28 cellular contexts compared by ENCODE assay signal in genomic region chr6:45553730-45554344, GRCh38.
A peak's percentile ranks its signal among the peaks of the same experiment; 100 is the strongest.
DNase-seq lines count a peak whose midpoint lies in the region; ATAC-seq, FAIRE-seq and TF ChIP-seq lines count a peak whose summit lies in the region.
"Had no signal": no experiment of that assay in that cellular context is flagged by ENCODE, and none has a peak within 500 bp of the region (broad histone marks: within the 10 kb centered on the region; RNA-seq: fewer than 3 reads in every experiment).

No MANE protein-coding gene starts in this region.

- H3K27me3 Mint-ChIP-seq in activated T-cell treated with anti-CD3 and anti-CD28 coated beads, Interleukin-2, amount 50 U/mL, for 24 hours, result no peaks in the 10 kb centered on the region
- H3K27me3 Mint-ChIP-seq in IgD-negative memory B cell (peaks cover 10% of the 10 kb centered on the region), progenitor cell of endocrine pancreas (no peaks in the 10 kb centered on the region)

- CTCF ChIA-PET in K562 (lab: Yijun Ruan, JAX; ENCODE audit: low intra/inter-chr PET ratio), result no interaction called here

- no peaks in the 10 kb centered on the region for H3K9me1 ChIP-seq in K562 (ENCODE audit: control insufficient read depth, insufficient read depth, low read length)

- no peaks in the 10 kb centered on the region; a peak in 2 of 5 replicates for H3K4me1 ChIP-seq in K562 (replicated peaks in 1 of 2; ENCODE audit: control insufficient read depth in 2 of 2, insufficient read depth in 2 of 2, low read length in 2 of 2)

- H3K4me3 Mint-ChIP-seq in activated T-cell treated with anti-CD3 and anti-CD28 coated beads, Interleukin-2, amount 50 U/mL, for 24 hours, result no peak overlapping the region
- H3K4me3 Mint-ChIP-seq in IgD-negative memory B cell, result peak overlapping the region in 1 of 4 donors; percentile 38
- H3K4me3 Mint-ChIP-seq in progenitor cell of endocrine pancreas (ENCODE audit: low read depth), result no peak overlapping the region
- H3K4me3 Mint-ChIP-seq: activated CD4-positive, alpha-beta T cell treated with anti-CD3 and anti-CD28 coated beads for 36 hours; natural killer cell had no signal

- no peak for TF ChIP-seq EP300 in K562 (IDR thresholded peaks at IDR 0.05; ENCODE audit: low read length)

- peak overlapping the region; percentile 45 for H3K27ac Mint-ChIP-seq in activated T-cell treated with anti-CD3 and anti-CD28 coated beads, Interleukin-2, amount 50 U/mL, for 24 hours
- H3K27ac Mint-ChIP-seq in IgD-negative memory B cell (peak overlapping the region in 2 of 3 donors; percentile 1 to 48), progenitor cell of endocrine pancreas (peak overlapping the region; percentile 5)
- H3K27ac Mint-ChIP-seq: activated CD4-positive, alpha-beta T cell treated with anti-CD3 and anti-CD28 coated beads for 36 hours; natural killer cell had no signal

- H3K4me2 ChIP-seq in K562 (ENCODE audit: insufficient read depth, low read length), result no peak overlapping the region

- no peaks in the 10 kb centered on the region for H3K9me3 Mint-ChIP-seq in activated T-cell treated with anti-CD3 and anti-CD28 coated beads, Interleukin-2, amount 50 U/mL, for 24 hours
- no peaks in the 10 kb centered on the region for H3K9me3 Mint-ChIP-seq in IgD-negative memory B cell
- no peaks in the 10 kb centered on the region for H3K9me3 Mint-ChIP-seq in progenitor cell of endocrine pancreas (ENCODE audit: low read depth)
- H3K9me3 Mint-ChIP-seq: natural killer cell had no signal

- no peak overlapping the region for H3K4me3 ChIP-seq in K562
- H3K4me3 ChIP-seq: Peyer's patch, skin epidermis, upper lobe of left lung had no signal

- in situ Hi-C loops in K562 (cut with MboI), result no loop called here

- H3K36me3 Mint-ChIP-seq in activated T-cell treated with anti-CD3 and anti-CD28 coated beads, Interleukin-2, amount 50 U/mL, for 24 hours (ENCODE audit: low read depth), result peaks cover 17% of the 10 kb centered on the region
- no peaks in the 10 kb centered on the region for H3K36me3 Mint-ChIP-seq in IgD-negative memory B cell
- H3K36me3 Mint-ChIP-seq in progenitor cell of endocrine pancreas (ENCODE audit: insufficient read depth), result no peaks in the 10 kb centered on the region
- H3K36me3 Mint-ChIP-seq: natural killer cell had no signal

- no peak for DNase-seq in activated T-cell treated with anti-CD3 and anti-CD28 coated beads, Interleukin-2, amount 50 U/mL, for 24 hours
- DNase-seq in activated T-cell treated with anti-CD3 and anti-CD28 coated beads for 4 hours (no peak), K562 (ENCODE audit: extremely low read depth in 1 of 4, low spot score in 3 of 4) (no peak), progenitor cell of endocrine pancreas (ENCODE audit: low spot score, unreplicated experiment) (no peak), islet precursor cell (no peak), GF-D8 (lab: John Stamatoyannopoulos, UW) (no peak)
- DNase-seq: activated CD4-positive, alpha-beta T cell treated with anti-CD3 and anti-CD28 coated beads for 36 hours; activated naive CD4-positive, alpha-beta T cell treated with Interleukin-2 at 50 U/mL for 16 hours; activated T-cell treated with anti-CD3 and anti-CD28 coated beads, Interleukin-2, amount 50 U/mL, for 48 hours; amygdala; DND-41; MV-4-11; natural killer cell; NCI-H1436 treated with DMSO at 0.1 percent for 48 hours; NCI-H2081 treated with DMSO at 0.1 percent for 48 hours; NCI-H2227 treated with DMSO at 0.1 percent for 48 hours; NCI-H526 treated with DMSO at 0.1 percent for 48 hours; Peyer's patch; SHP77 treated with DMSO at 0.1 percent for 48 hours; stimulated activated naive CD4-positive, alpha-beta T cell; T-helper 9 cell; upper lobe of left lung had no signal

- H3K27ac ChIP-seq in K562 (ENCODE audit: extremely low read depth, low read depth, low read length), result no peak overlapping the region
- H3K27ac ChIP-seq: C4-2B, upper lobe of left lung had no signal

- no peak overlapping the region for H3K9ac ChIP-seq in K562 (ENCODE audit: insufficient read depth in 1 of 2, low read depth in 2 of 2, low read length in 2 of 2)

- TF ChIP-seq POLR2A in K562 (conservative IDR thresholded peaks at IDR 0.05), result no peak

- 50% methylated on average over 4 of the region's 4 CpGs for WGBS in K562 (ENCODE audit: insufficient coverage, low coverage, missing lambda C conversion rate)

- TF ChIP-seq RAD21 in K562 (CRISPR knock-in tag; conservative IDR thresholded peaks at IDR 0.05 in 1 of 2, IDR thresholded peaks at IDR 0.05 in 1 of 2), result no peak

- H3K27me3 ChIP-seq in K562 (ENCODE audit: control insufficient read depth in 2 of 2, insufficient read depth in 2 of 2, low read length in 2 of 2), result peaks cover 4 to 23% of the 10 kb centered on the region in 2 experiments; a peak in 4 of 5 replicates
- H3K27me3 ChIP-seq: Peyer's patch, upper lobe of left lung had no signal

- H2AFZ ChIP-seq in K562 (ENCODE audit: low read depth, low read length), result no peak overlapping the region

- POLR2A ChIA-PET in K562 (lab: Yijun Ruan, JAX), result interaction anchor here (1.1 kb wide), 1 partner anchor 8 kb away, joined by 3 read pairs; no protein-coding TSS in a partner anchor

- ATAC-seq in K562, result no peak
- no peak for ATAC-seq in HG02798 (IDR thresholded peaks at IDR 0.05; ENCODE audit: poor library complexity, unreplicated experiment)
- ATAC-seq: activated CD4-positive, alpha-beta T cell treated with anti-CD3 and anti-CD28 coated beads for 36 hours had no signal

- H3K4me1 Mint-ChIP-seq in activated T-cell treated with anti-CD3 and anti-CD28 coated beads, Interleukin-2, amount 50 U/mL, for 24 hours (ENCODE audit: low read depth), result peaks cover 39% of the 10 kb centered on the region
- H3K4me1 Mint-ChIP-seq in IgD-negative memory B cell, result peaks cover 12 to 17% (median 12%) of the 10 kb centered on the region in 3 donors
- H3K4me1 Mint-ChIP-seq in progenitor cell of endocrine pancreas (ENCODE audit: low read depth), result peaks cover 14% of the 10 kb centered on the region

- peak; percentile 62 for FAIRE-seq in K562 (lab: Jason Lieb, UNC)
- FAIRE-seq: frontal cortex, GM18507 had no signal

- H3K9me3 ChIP-seq in K562 (replicated peaks; ENCODE audit: control insufficient read depth, insufficient read depth, low read depth, low read length), result no peaks in the 10 kb centered on the region
- H3K9me3 ChIP-seq: Peyer's patch, upper lobe of left lung had no signal

- TF ChIP-seq CTCF in K562 (IDR thresholded peaks at IDR 0.05 in 2 of 3, conservative IDR thresholded peaks at IDR 0.05 in 1 of 3; ENCODE audit: insufficient read depth in 2 of 3, low read depth in 1 of 3, low read length in 3 of 3), result no peak
- TF ChIP-seq CTCF in progenitor cell of endocrine pancreas (IDR thresholded peaks at IDR 0.05; ENCODE audit: unreplicated experiment), result no peak

- intact Hi-C loops in K562 (cut with micrococcal nuclease), result loop anchor here (5.0 kb wide), 1 partner anchor 132 kb away; no protein-coding TSS in a partner anchor

- H3K36me3 ChIP-seq in K562 (ENCODE audit: control insufficient read depth, insufficient read depth, low read length), result no peaks in the 10 kb centered on the region
- H3K36me3 ChIP-seq: Peyer's patch, upper lobe of left lung had no signal

- H4K20me1 ChIP-seq in K562 (replicated peaks; ENCODE audit: control insufficient read depth, insufficient read depth, low read length), result no peaks in the 10 kb centered on the region

- H3K79me2 ChIP-seq in K562 (ENCODE audit: control insufficient read depth, insufficient read depth, low read length), result no peaks in the 10 kb centered on the region

- BruUV-seq in K562 (replicated peaks; lab: Mats Ljungman, UMichigan), result no TSS peak

TF ChIP-seq in K562, 482 proteins besides CTCF, POLR2A, EP300 and RAD21 (continues in another document):
- TF ChIP-seq EGR1 (conservative IDR thresholded peaks at IDR 0.05) (peak; percentile 34), ZNF609 (CRISPR knock-in tag; IDR thresholded peaks at IDR 0.05; ENCODE audit: borderline replicate concordance) (no peak), CREBBP (IDR thresholded peaks at IDR 0.05; ENCODE audit: low read depth, low read length) (peak; percentile 28), OTX1 (CRISPR knock-in tag; IDR thresholded peaks at IDR 0.05) (peak; percentile 11; the same call in 1 of the 2 replicates), HDAC1 (IDR thresholded peaks at IDR 0.05) (0 out of 4 replicates have a peak, but pooled peaks of 1 of the 2 experiments have one; percentile 37)
